ENCODE assay signal across 26 cellular contexts in genomic region chr14:71452535-71452934, GRCh38.
DNase-seq lines count a peak whose midpoint lies in the region; ATAC-seq and TF ChIP-seq lines count a peak whose summit lies in the region.
"Had no signal": no experiment of that assay in that cellular context is flagged by ENCODE, and none has a peak within 500 bp of the region (broad histone marks: within the 10 kb centered on the region; RNA-seq: fewer than 3 reads in every experiment).

No MANE protein-coding gene starts in this region.

- H4K20me1 ChIP-seq in GM23248 (ENCODE audit: insufficient read depth), result no peaks in the 10 kb centered on the region

- H3F3A ChIP-seq in GM23248 (ENCODE audit: insufficient read depth), result peaks cover 29% of the 10 kb centered on the region

- no peak for TF ChIP-seq CTCF in fibroblast of pulmonary artery (IDR thresholded peaks at IDR 0.05; ENCODE audit: low read length, missing control alignments)

- H3K4me2 ChIP-seq in GM23248 (ENCODE audit: unreplicated experiment), result no peak overlapping the region
- H3K4me2 ChIP-seq: KMS-11 had no signal

- peaks cover 21% of the 10 kb centered on the region for H3K4me1 Mint-ChIP-seq in T-helper 2 cell treated with Interferon-gamma antibody and Interleukin-4, amounts not matched to agents 5 μg/mL and 100 μg/mL, for 36 hours (ENCODE audit: low read depth)

- H3K36me3 Mint-ChIP-seq in T-helper 2 cell treated with Interferon-gamma antibody and Interleukin-4, amounts not matched to agents 5 μg/mL and 100 μg/mL, for 36 hours (ENCODE audit: low read depth), result peaks cover 13% of the 10 kb centered on the region
- H3K36me3 Mint-ChIP-seq: CD8-positive, alpha-beta T cell; type B pancreatic cell had no signal

- no peak overlapping the region for H3K27ac Mint-ChIP-seq in T-helper 2 cell treated with Interferon-gamma antibody and Interleukin-4, amounts not matched to agents 5 μg/mL and 100 μg/mL, for 36 hours
- H3K27ac Mint-ChIP-seq: CD8-positive, alpha-beta T cell; type B pancreatic cell had no signal

- no peaks in the 10 kb centered on the region for H3K36me3 ChIP-seq in GM23248 (ENCODE audit: low read depth)
- no peaks in the 10 kb centered on the region for H3K36me3 ChIP-seq in aorta (ENCODE audit: control insufficient read depth in 1 of 2, insufficient read depth in 2 of 2, low read length in 1 of 2)
- H3K36me3 ChIP-seq: lower lobe of right lung had no signal

- 6 to 20% methylated on average over 1 of the region's 1 CpG for WGBS in GM23248 (ENCODE audit: low coverage in 1 of 2, low lambda C conversion rate in 2 of 2, missing lambda C conversion rate in 2 of 2), 2 experiments
- 92 to 97% methylated on average over 1 of the region's 1 CpG for WGBS in aorta, 2 donors

- H3K9me3 ChIP-seq in GM23248 (ENCODE audit: low read depth), result no peaks in the 10 kb centered on the region
- no peaks in the 10 kb centered on the region for H3K9me3 ChIP-seq in aorta (ENCODE audit: control insufficient read depth, low read length)
- H3K9me3 ChIP-seq: lower lobe of right lung had no signal

- intact Hi-C loops in aorta (cut with DNase I), result no loop called here

- H3K4me3 Mint-ChIP-seq in T-helper 2 cell treated with Interferon-gamma antibody and Interleukin-4, amounts not matched to agents 5 μg/mL and 100 μg/mL, for 36 hours, result no peak overlapping the region
- H3K4me3 Mint-ChIP-seq: CD8-positive, alpha-beta T cell; type B pancreatic cell had no signal

- no peaks in the 10 kb centered on the region for H3K9me2 ChIP-seq in GM23248 (ENCODE audit: insufficient read depth)

- ATAC-seq in aorta (ENCODE audit: low FRiP score) (no peak), GM19452 (IDR thresholded peaks at IDR 0.05; ENCODE audit: unreplicated experiment) (no peak), GM18520 (IDR thresholded peaks at IDR 0.05; ENCODE audit: unreplicated experiment) (no peak)
- ATAC-seq: CD8-positive, alpha-beta T cell; esophagus mucosa; lower lobe of right lung; Right ventricle myocardium inferior; sciatic nerve had no signal

- H3K27ac ChIP-seq in GM23248 (peak overlapping the region; percentile 10), aorta (ENCODE audit: low read depth in 1 of 2, low read length in 2 of 2) (no peak overlapping the region)
- H3K27ac ChIP-seq: 22Rv1, KMS-11, lower lobe of right lung, VCaP had no signal

- H3K4me3 ChIP-seq in GM23248 (no peak overlapping the region), fibroblast of pulmonary artery (replicated peaks; ENCODE audit: low read depth, low read length) (no peak overlapping the region), aorta (ENCODE audit: low read length in 2 of 2) (no peak overlapping the region)
- H3K4me3 ChIP-seq: lower lobe of right lung had no signal

- peaks cover 16% of the 10 kb centered on the region for H3K9me3 Mint-ChIP-seq in T-helper 2 cell treated with Interferon-gamma antibody and Interleukin-4, amounts not matched to agents 5 μg/mL and 100 μg/mL, for 36 hours
- H3K9me3 Mint-ChIP-seq: CD8-positive, alpha-beta T cell; type B pancreatic cell had no signal

- no peak overlapping the region for H2AFZ ChIP-seq in GM23248

- H3K9ac ChIP-seq in GM23248, result no peak overlapping the region
- H3K9ac ChIP-seq: KMS-11 had no signal

- in situ Hi-C loops in GM23248 (cut with MboI), result no loop called here

- H3K79me2 ChIP-seq in GM23248 (ENCODE audit: insufficient read depth), result peaks cover 88% of the 10 kb centered on the region

- H3K27me3 ChIP-seq in GM23248 (replicated peaks; ENCODE audit: insufficient read depth) (no peaks in the 10 kb centered on the region), aorta (ENCODE audit: control insufficient read depth in 1 of 2, insufficient read depth in 2 of 2, low read length in 1 of 2) (no peaks in the 10 kb centered on the region)

- peaks cover 40% of the 10 kb centered on the region for H3K4me1 ChIP-seq in GM23248 (ENCODE audit: insufficient read depth)
- H3K4me1 ChIP-seq in aorta (ENCODE audit: control insufficient read depth in 1 of 2, insufficient read depth in 2 of 2, low read length in 2 of 2), result peaks cover 0 to 3% of the 10 kb centered on the region in 2 donors
- H3K4me1 ChIP-seq: lower lobe of right lung had no signal

- DNase-seq in NOMO-1 treated with DMSO at 0.1 percent for 48 hours (lab: John Stamatoyannopoulos, UW; ENCODE audit: unreplicated experiment) (peak; percentile 10), NOMO-1 treated with dmso at 0.1 percent for 144 hours (lab: John Stamatoyannopoulos, UW; ENCODE audit: unreplicated experiment) (no peak), GM23248 (peak; percentile 29), fibroblast of pulmonary artery (ENCODE audit: low read depth) (peak; percentile 18), aorta (no peak)
- peak; percentile 15 for DNase-seq in T-helper 2 cell treated with Interferon-gamma antibody and Interleukin-4, amounts not matched to agents 5 μg/mL and 100 μg/mL, for 36 hours (ENCODE audit: low spot score)
- DNase-seq: activated CD4-positive, alpha-beta T cell treated with anti-CD3 and anti-CD28 coated beads, Interleukin-2, amount 50 U/mL, for 1 hour; activated gamma-delta T cell; AML-193; amniotic stem cell; CD8-positive, alpha-beta T cell; DMS 273 treated with DMSO at 0.1 percent for 48 hours; effector memory CD4-positive, alpha-beta T cell; lower lobe of right lung; NCI-H187; NCI-H526; stimulated activated CD8-positive, alpha-beta memory T cell treated with anti-CD3 and anti-CD28 coated beads, Interleukin-4, amount 100 ng/mL, for 48 hours had no signal

- no peaks in the 10 kb centered on the region for H3K27me3 Mint-ChIP-seq in T-helper 2 cell treated with Interferon-gamma antibody and Interleukin-4, amounts not matched to agents 5 μg/mL and 100 μg/mL, for 36 hours (ENCODE audit: low read depth)
- H3K27me3 Mint-ChIP-seq: type B pancreatic cell had no signal

Comparison
In these comparisons a context has a peak if more than half of its experiments do, and no peak if none do; other contexts are left out.
1. DNase-seq: peak in NOMO-1 treated with DMSO at 0.1 percent for 48 hours (single experiment), GM23248 (single experiment), T-helper 2 cell treated with Interferon-gamma antibody and Interleukin-4, amounts not matched to agents 5 μg/mL and 100 μg/mL, for 36 hours (single experiment) and fibroblast of pulmonary artery (single experiment); none in NOMO-1 treated with dmso at 0.1 percent for 144 hours (single experiment) and aorta (0 of 2).